10 cellular contexts compared by ENCODE assay signal in genomic region chr9:123321874-123322770, GRCh38. TPM values are rescaled to one million over a fixed set of nuclear protein-coding genes. Genes with fewer than 3 reads are reported as not detected.
DNase-seq lines count a peak whose midpoint lies in the region; ATAC-seq and TF ChIP-seq lines count a peak whose summit lies in the region.
"Had no signal": no experiment of that assay in that cellular context is flagged by ENCODE, and none has a peak within 500 bp of the region (broad histone marks: within the 10 kb centered on the region; RNA-seq: fewer than 3 reads in every experiment).

No MANE protein-coding gene starts in this region.

- no peaks in the 10 kb centered on the region for H3K27me3 ChIP-seq in heart left ventricle

- H3K36me3 ChIP-seq in heart left ventricle: no peaks in the 10 kb centered on the region

- DNase-seq in GM12865 (ENCODE audit: low read depth) (peak; percentile 71), heart left ventricle (no peak), AG20443 (ENCODE audit: low spot score) (no peak), NCI-H187 (lab: John Stamatoyannopoulos, UW) (no peak), substantia nigra (lab: John Stamatoyannopoulos, UW) (no peak)
- DNase-seq: PC-9 had no signal

- WGBS in heart left ventricle, 4 donors: 81 to 84% (median 82%) methylated on average over 6 of the region's 6 CpGs

- H3K27ac ChIP-seq in heart left ventricle (peak overlapping the region in 8 of 12 donors; percentile 19 to 70 (median 44)), substantia nigra (ENCODE audit: low read depth, low read length, poor library complexity, severe bottlenecking) (no peak overlapping the region)
- H3K27ac ChIP-seq: PC-9 had no signal

- peaks cover 0 to 20% (median 6%) of the 10 kb centered on the region in 12 donors for H3K4me1 ChIP-seq in heart left ventricle

- no peaks in the 10 kb centered on the region for H3K9me3 ChIP-seq in heart left ventricle

- TF ChIP-seq POLR2A in heart left ventricle (IDR thresholded peaks at IDR 0.05): no peak

- H3K4me3 ChIP-seq in GM12865 (ENCODE audit: low read depth, low read length): peak overlapping the region; percentile 17
- no peak overlapping the region for H3K4me3 ChIP-seq in heart left ventricle
- H3K4me3 ChIP-seq: PC-9 had no signal

- intact Hi-C loops in heart left ventricle (cut with DNase I): no loop called here

- ATAC-seq in GM19395 (IDR thresholded peaks at IDR 0.05; ENCODE audit: unreplicated experiment) (peak; percentile 51), HG03439 (IDR thresholded peaks at IDR 0.05; ENCODE audit: unreplicated experiment) (peak; percentile 28), heart left ventricle (no peak), GM21737 (IDR thresholded peaks at IDR 0.05; ENCODE audit: unreplicated experiment) (no peak)

- TF ChIP-seq CTCF in GM12865 (IDR thresholded peaks at IDR 0.05; ENCODE audit: insufficient read depth, low read depth, low read length, missing control alignments) (no peak), heart left ventricle (IDR thresholded peaks at IDR 0.05) (no peak)

RNA-seq across cellular contexts. Expression of gene CRB2, which starts 33.9 kb away (rescaled TPM):
- total RNA-seq in heart left ventricle: 10 to 100 TPM in 1 of 9 donors, under 1 TPM in 2, not detected in 6; 0.05 to 10.1 (median 0.10) TPM
- not detected for polyA plus RNA-seq in heart left ventricle
- total RNA-seq: fibroblast of lung, PC-9 had no signal
- polyA plus RNA-seq: fibroblast of lung had no signal

RNA-seq across cellular contexts. Expression of gene STRBP, which starts 53.7 kb away (rescaled TPM):
- total RNA-seq in heart left ventricle: 10 to 100 TPM in 8 of 9 donors, 1 to 10 TPM in 1; 8.3 to 24.4 (median 18.7) TPM
- polyA plus RNA-seq in heart left ventricle: 10 to 100 TPM in 1 of 2 donors, 1 to 10 TPM in 1; 5.9 to 23.9 TPM

Comparison
In these comparisons a context has a peak if more than half of its experiments do, and no peak if none do; other contexts are left out.
1. ATAC-seq: peak in GM19395 (single experiment) and HG03439 (single experiment); none in heart left ventricle (0 of 4) and GM21737 (single experiment).